8 cellular contexts compared by ENCODE assay signal in genomic region chr12:120469450-120470149, GRCh38. TPM values are rescaled to one million over a fixed set of nuclear protein-coding genes. Genes with fewer than 3 reads are reported as not detected.
DNase-seq lines count a peak whose midpoint lies in the region; ATAC-seq, FAIRE-seq and TF ChIP-seq lines count a peak whose summit lies in the region.

Gene SRSF9 (minus strand): TSS chr12:120469748. CDS start chr12:120469609, 139 bp downstream.

- no peaks in the 10 kb centered on the region for H3K27me3 ChIP-seq in BE2C
- no peaks in the 10 kb centered on the region for H3K27me3 ChIP-seq in colonic mucosa

- H3K27ac ChIP-seq in colonic mucosa = peak within 1 kb of the TSS; percentile 70

- peaks cover 23% of the 10 kb centered on the region for H3K36me3 ChIP-seq in BE2C
- H3K36me3 ChIP-seq in colonic mucosa = peaks cover 7% of the 10 kb centered on the region

- peak; percentile 81 for ATAC-seq in HG03457 (IDR thresholded peaks at IDR 0.05; ENCODE audit: unreplicated experiment)
- peak; percentile 91 for ATAC-seq in left colon

- H3K4me1 ChIP-seq in BE2C (no peaks in the 10 kb centered on the region; the same call in 1 of the 2 replicates), colonic mucosa (peaks cover 3% of the 10 kb centered on the region)

- peak; percentile 98 for DNase-seq in BE2C
- DNase-seq in GM19239 (ENCODE audit: insufficient read length, low spot score) = peak; percentile 99
- DNase-seq in NCI-H524 (lab: John Stamatoyannopoulos, UW) = peak; percentile 86 to 94
- peak; percentile 95 to 96 for DNase-seq in activated CD4-positive, alpha-beta T cell treated with anti-CD3 and anti-CD28 coated beads for 4 hours
- DNase-seq in colonic mucosa = peak; percentile 96
- DNase-seq in left colon = peak; percentile 94 to 96
- peak; percentile 97 for DNase-seq in stimulated activated CD4-positive, alpha-beta T cell treated with anti-CD3 and anti-CD28 coated beads, Interleukin-1b, Interleukin-23, amount 100 ng/mL, for 48 hours

- intact Hi-C loops in colonic mucosa (cut with DNase I) = no loop called here
- intact Hi-C loops in left colon (cut with DNase I, micrococcal nuclease) = no loop called here

- peak within 1 kb of the TSS; percentile 83 to 97 for H3K9ac ChIP-seq in colonic mucosa (ENCODE audit: low read depth in 2 of 2, low read length in 2 of 2)

- peak; percentile 81 for FAIRE-seq in GM19239 (lab: Jason Lieb, UNC)

- H3K4me3 ChIP-seq in BE2C (ENCODE audit: low read depth, low read length) (peak within 1 kb of the TSS; percentile 92), colonic mucosa (peak within 1 kb of the TSS; percentile 70)

- H3K9me3 ChIP-seq in BE2C (no peaks in the 10 kb centered on the region), colonic mucosa (no peaks in the 10 kb centered on the region)

- TF ChIP-seq CTCF in BE2C (IDR thresholded peaks at IDR 0.05; ENCODE audit: low read depth, low read length) = peak; percentile 86
- peak; percentile 80 for TF ChIP-seq CTCF in colonic mucosa (IDR thresholded peaks at IDR 0.05)

RNA-seq across cellular contexts. Expression of gene SRSF9, which starts in this region (rescaled TPM):
- polyA plus RNA-seq in BE2C (2012; ENCODE audit: insufficient read depth, insufficient read length, low read depth) = 624 TPM
- 100 to 1,000 TPM; 169 to 216 TPM for total RNA-seq in colonic mucosa
- total RNA-seq in left colon = 100 to 1,000 TPM; 135 to 143 TPM

Comparison
In these comparisons a context has a peak if more than half of its experiments do, and no peak if none do; other contexts are left out.
1. Peak in every context shown above with its lines: DNase-seq, ATAC-seq, H3K4me3 ChIP-seq and H3K27ac ChIP-seq.